26 cellular contexts compared by ENCODE assay signal in the genomic region with DNA sequence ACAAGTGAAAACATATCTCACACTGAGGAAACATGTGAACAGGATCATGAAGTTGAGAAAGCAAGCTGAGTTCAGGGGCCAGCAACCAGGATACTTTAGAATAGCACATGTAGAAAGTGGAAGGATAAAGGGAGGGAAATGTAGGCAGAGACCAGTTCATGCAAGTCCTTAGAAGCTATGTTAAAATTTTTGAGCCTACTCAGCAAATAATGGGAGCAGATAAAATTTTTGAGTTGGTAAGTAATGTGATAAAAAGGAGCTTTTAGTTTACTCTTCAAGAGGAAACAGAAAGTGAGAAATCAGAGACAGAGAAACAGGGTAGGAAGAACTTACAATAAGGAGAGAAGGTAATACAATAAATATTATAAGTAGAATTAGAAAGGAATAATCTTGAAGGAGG.
DNase-seq lines count a peak whose midpoint lies in the region; ATAC-seq, FAIRE-seq and TF ChIP-seq lines count a peak whose summit lies in the region.
"Had no signal": no experiment of that assay in that cellular context is flagged by ENCODE, and none has a peak within 500 bp of the region (broad histone marks: within the 10 kb centered on the region; RNA-seq: fewer than 3 reads in every experiment).

No MANE protein-coding gene starts in this region.

- no peak for TF ChIP-seq RAD21 in HepG2 (CRISPR knock-in tag; IDR thresholded peaks at IDR 0.05)
- no peak for TF ChIP-seq RAD21 in IMR-90 (IDR thresholded peaks at IDR 0.05; ENCODE audit: low read length)

- in situ Hi-C loops in HepG2 (cut with HindIII; ENCODE audit: extremely low pct_ligation_motif_present, low pct_unique_long_range_greater_than_20kb) (no loop called here), IMR-90 (cut with MboI; ENCODE audit: low sequenced_read_pairs) (no loop called here)

- H3K27ac ChIP-seq in HepG2 (ENCODE audit: extremely low read length, insufficient read depth, low read length) (no peak overlapping the region), right lobe of liver (no peak overlapping the region), IMR-90 (ENCODE audit: insufficient read depth, low read length) (no peak overlapping the region), osteoblast (ENCODE audit: low read depth, low read length) (no peak overlapping the region)
- no peak overlapping the region for H3K27ac ChIP-seq in effector memory CD4-positive, alpha-beta T cell (ENCODE audit: insufficient read depth, low read length, poor library complexity, severe bottlenecking)
- H3K27ac ChIP-seq: 22Rv1, BLaER1 had no signal

- no peak overlapping the region for H4K8ac ChIP-seq in IMR-90 (ENCODE audit: low read depth in 2 of 2, low read length in 2 of 2)

- ATAC-seq in HepG2 (no peak), right lobe of liver (no peak), IMR-90 (ENCODE audit: low read depth) (no peak)
- ATAC-seq: GM12878 had no signal

- H3K27ac Mint-ChIP-seq in endothelial cell (ENCODE audit: unreplicated experiment): peak overlapping the region; percentile 9
- H3K27ac Mint-ChIP-seq: CD4-positive, alpha-beta memory T cell; CD4-positive, CD25-positive, alpha-beta regulatory T cell; CD8-positive, alpha-beta memory T cell had no signal

- H3K4me1 ChIP-seq in HepG2 (ENCODE audit: insufficient read depth, low read length) (no peaks in the 10 kb centered on the region), right lobe of liver (no peaks in the 10 kb centered on the region), IMR-90 (ENCODE audit: control insufficient read depth, insufficient read depth, low read length) (peaks cover 2% of the 10 kb centered on the region; the same call in 1 of the 2 replicates), osteoblast (ENCODE audit: insufficient read depth, low read length) (peaks cover 12% of the 10 kb centered on the region)
- H3K4me1 ChIP-seq in effector memory CD4-positive, alpha-beta T cell (ENCODE audit: control insufficient read depth, insufficient read depth, low read length, poor library complexity, severe bottlenecking): no peaks in the 10 kb centered on the region

- H2AK9ac ChIP-seq in IMR-90 (replicated peaks; ENCODE audit: low read depth, low read length, poor library complexity): no peak overlapping the region

- H3K18ac ChIP-seq in IMR-90 (ENCODE audit: low read depth, low read length): no peak overlapping the region

- no peaks in the 10 kb centered on the region for H3K9me1 ChIP-seq in IMR-90 (ENCODE audit: insufficient read depth, low read length)

- H3K79me2 ChIP-seq in HepG2 (ENCODE audit: insufficient read depth, low read length) (no peaks in the 10 kb centered on the region), osteoblast (ENCODE audit: insufficient read depth, low read length) (no peaks in the 10 kb centered on the region)

- no peaks in the 10 kb centered on the region for H3K36me3 Mint-ChIP-seq in endothelial cell (ENCODE audit: low read depth, unreplicated experiment)
- H3K36me3 Mint-ChIP-seq: CD14-positive monocyte; CD4-positive, alpha-beta memory T cell; CD4-positive, CD25-positive, alpha-beta regulatory T cell; CD8-positive, alpha-beta memory T cell had no signal

- H3K27me3 Mint-ChIP-seq in endothelial cell (ENCODE audit: unreplicated experiment): peaks cover 3% of the 10 kb centered on the region
- H3K27me3 Mint-ChIP-seq: CD4-positive, CD25-positive, alpha-beta regulatory T cell had no signal

- no peak overlapping the region for H2BK20ac ChIP-seq in IMR-90 (ENCODE audit: low read depth, low read length)

- CTCF ChIA-PET in HepG2 (lab: Yijun Ruan, JAX; ENCODE audit: low intra/inter-chr PET ratio, low total read pairs): no interaction called here
- CTCF ChIA-PET in IMR-90 (lab: Yijun Ruan, JAX): no interaction called here

- TF ChIP-seq EP300 in HepG2 (IDR thresholded peaks at IDR 0.05; ENCODE audit: low read depth in 2 of 2, low read length in 2 of 2): no peak
- no peak for TF ChIP-seq EP300 in HepG2 (CRISPR knock-in tag; IDR thresholded peaks at IDR 0.05; ENCODE audit: borderline replicate concordance)

- H3K4me1 Mint-ChIP-seq in endothelial cell (ENCODE audit: unreplicated experiment): peaks cover 12% of the 10 kb centered on the region
- H3K4me1 Mint-ChIP-seq: CD14-positive monocyte; CD4-positive, alpha-beta memory T cell; CD4-positive, CD25-positive, alpha-beta regulatory T cell; CD8-positive, alpha-beta memory T cell had no signal

- H2BK15ac ChIP-seq in IMR-90 (ENCODE audit: low read depth, low read length): no peak overlapping the region

- POLR2A ChIA-PET in HepG2 (lab: Yijun Ruan, JAX): no interaction called here
- POLR2A ChIA-PET in IMR-90 (lab: Charles Lee; ENCODE audit: unreplicated experiment): no interaction called here

- DNase-seq in HepG2 (ENCODE audit: low spot score) (no peak), right lobe of liver (no peak), IMR-90 (no peak), endothelial cell (ENCODE audit: low spot score) (no peak), osteoblast (ENCODE audit: insufficient read length, low spot score, missing footprints) (no peak)
- DNase-seq in effector memory CD4-positive, alpha-beta T cell: no peak
- DNase-seq: ACHN; BE2C; C1 segment of cervical spinal cord; CD4-positive, alpha-beta memory T cell; CD4-positive, CD25-positive, alpha-beta regulatory T cell; CD8-positive, alpha-beta memory T cell; COR-L47; DMS 273 treated with DMSO at 0.1 percent for 48 hours; DMS153; DMS53; DMS79; DND-41; EL; GDM1 had no signal

- intact Hi-C loops in HepG2 (cut with micrococcal nuclease; ENCODE audit: unreplicated experiment): no loop called here
- intact Hi-C loops in right lobe of liver (cut with DNase I): no loop called here
- intact Hi-C loops in IMR-90 (cut with micrococcal nuclease): no loop called here

- no peaks in the 10 kb centered on the region for H4K20me1 ChIP-seq in HepG2 (ENCODE audit: insufficient read depth, low read length)
- H4K20me1 ChIP-seq in IMR-90 (ENCODE audit: insufficient read depth, low read length): no peaks in the 10 kb centered on the region
- H4K20me1 ChIP-seq in osteoblast (ENCODE audit: insufficient read depth, low read length): no peaks in the 10 kb centered on the region
- H4K20me1 ChIP-seq: BLaER1 had no signal

- peaks cover 1 to 8% of the 10 kb centered on the region in 2 experiments; a peak in 1 of 5 replicates for H3K27me3 ChIP-seq in HepG2 (ENCODE audit: control insufficient read depth in 1 of 2, insufficient read depth in 2 of 2, low read length in 2 of 2)
- H3K27me3 ChIP-seq in right lobe of liver: no peaks in the 10 kb centered on the region
- H3K27me3 ChIP-seq in IMR-90 (ENCODE audit: control insufficient read depth, insufficient read depth, low read length): no peaks in the 10 kb centered on the region
- no peaks in the 10 kb centered on the region for H3K27me3 ChIP-seq in osteoblast (ENCODE audit: insufficient read depth, low read length)
- no peaks in the 10 kb centered on the region for H3K27me3 ChIP-seq in effector memory CD4-positive, alpha-beta T cell (replicated peaks; ENCODE audit: control insufficient read depth, insufficient read depth, low read length, poor library complexity, severe bottlenecking)
- H3K27me3 ChIP-seq: BE2C, BLaER1 had no signal

- H3K9me3 ChIP-seq in HepG2 (ENCODE audit: low read length) (no peaks in the 10 kb centered on the region), right lobe of liver (no peaks in the 10 kb centered on the region), IMR-90 (ENCODE audit: control insufficient read depth, insufficient read depth, low read length) (no peaks in the 10 kb centered on the region), osteoblast (ENCODE audit: low read depth, low read length) (no peaks in the 10 kb centered on the region)
- no peaks in the 10 kb centered on the region for H3K9me3 ChIP-seq in effector memory CD4-positive, alpha-beta T cell (ENCODE audit: control insufficient read depth, low read length)
- H3K9me3 ChIP-seq: BE2C had no signal

- H3K4me3 Mint-ChIP-seq in endothelial cell (ENCODE audit: unreplicated experiment): no peak overlapping the region
- H3K4me3 Mint-ChIP-seq: CD14-positive monocyte; CD4-positive, alpha-beta memory T cell; CD4-positive, CD25-positive, alpha-beta regulatory T cell; CD8-positive, alpha-beta memory T cell had no signal

- H3K4me2 ChIP-seq in HepG2 (ENCODE audit: low read depth, low read length): no peak overlapping the region
- no peak overlapping the region for H3K4me2 ChIP-seq in IMR-90 (ENCODE audit: low read depth, low read length)
- H3K4me2 ChIP-seq in osteoblast (ENCODE audit: insufficient read depth, low read length): no peak overlapping the region
- H3K4me2 ChIP-seq: BLaER1 had no signal

- dilution Hi-C loops in IMR-90 (cut with HindIII; ENCODE audit: low sequenced_read_pairs, unreplicated experiment): no loop called here

- H2BK5ac ChIP-seq in IMR-90 (ENCODE audit: low read depth, low read length, poor library complexity, severe bottlenecking): no peak overlapping the region

- no peak overlapping the region for H2BK120ac ChIP-seq in IMR-90 (ENCODE audit: low read depth, low read length)

- H3K9me3 Mint-ChIP-seq in endothelial cell (ENCODE audit: unreplicated experiment): no peaks in the 10 kb centered on the region

- H4K5ac ChIP-seq in IMR-90 (ENCODE audit: low read depth, low read length): no peak overlapping the region

- H3K14ac ChIP-seq in IMR-90 (replicated peaks; ENCODE audit: low read depth, low read length): no peak overlapping the region

- BruUV-seq in HepG2 (replicated peaks; lab: Mats Ljungman, UMichigan): no TSS peak
- no TSS peak for BruUV-seq in IMR-90 (replicated peaks; lab: Mats Ljungman, UMichigan)

- H2AFZ ChIP-seq in HepG2 (ENCODE audit: low read length) (no peak overlapping the region), IMR-90 (replicated peaks; ENCODE audit: low read length, poor library complexity) (no peak overlapping the region), osteoblast (ENCODE audit: low read length) (no peak overlapping the region)

- TF ChIP-seq POLR2A in HepG2 (IDR thresholded peaks at IDR 0.05; ENCODE audit: insufficient read depth in 1 of 2, low read depth in 2 of 2, low read length in 2 of 2): no peak
- TF ChIP-seq POLR2A in right lobe of liver (IDR thresholded peaks at IDR 0.05): no peak
- TF ChIP-seq POLR2A in IMR-90 (IDR thresholded peaks at IDR 0.05; ENCODE audit: low read depth, low read length): no peak

- no peaks in the 10 kb centered on the region for H3K36me3 ChIP-seq in HepG2 (replicated peaks in 1 of 2; ENCODE audit: control insufficient read depth in 1 of 2, insufficient read depth in 2 of 2, low read length in 2 of 2)
- no peaks in the 10 kb centered on the region for H3K36me3 ChIP-seq in right lobe of liver
- no peaks in the 10 kb centered on the region for H3K36me3 ChIP-seq in IMR-90 (ENCODE audit: control insufficient read depth, insufficient read depth, low read length)
- no peaks in the 10 kb centered on the region for H3K36me3 ChIP-seq in osteoblast (ENCODE audit: insufficient read depth, low read length)
- H3K36me3 ChIP-seq in effector memory CD4-positive, alpha-beta T cell (ENCODE audit: control insufficient read depth, insufficient read depth, low read length): no peaks in the 10 kb centered on the region
- H3K36me3 ChIP-seq: BE2C, BLaER1 had no signal

- H4K91ac ChIP-seq in IMR-90 (ENCODE audit: insufficient read depth, low read depth, low read length): no peak overlapping the region

- no peak for FAIRE-seq in HepG2 (lab: Jason Lieb, UNC)
- FAIRE-seq: GM12878, GM12892, GM18507 had no signal

- H3K4me3 ChIP-seq in HepG2 (replicated peaks in 1 of 3; ENCODE audit: insufficient read depth in 1 of 3, low read depth in 2 of 3, low read length in 3 of 3): no peak overlapping the region
- no peak overlapping the region for H3K4me3 ChIP-seq in right lobe of liver
- H3K4me3 ChIP-seq in IMR-90 (ENCODE audit: insufficient read depth, low read depth, low read length): no peak overlapping the region
- no peak overlapping the region for H3K4me3 ChIP-seq in osteoblast (ENCODE audit: insufficient read depth, low read length)
- H3K4me3 ChIP-seq in effector memory CD4-positive, alpha-beta T cell (ENCODE audit: insufficient read depth, low read depth, low read length, poor library complexity, severe bottlenecking): no peak overlapping the region
- H3K4me3 ChIP-seq: BLaER1, GM12878 had no signal

- no peaks in the 10 kb centered on the region for H3K79me1 ChIP-seq in IMR-90 (ENCODE audit: low read depth in 1 of 2, low read length in 2 of 2)

- H2AK5ac ChIP-seq in IMR-90 (ENCODE audit: low read depth, low read length): no peak overlapping the region

- H3K56ac ChIP-seq in IMR-90 (ENCODE audit: extremely low read depth, insufficient read depth, low read length): no peak overlapping the region

- H3K9ac ChIP-seq in HepG2 (ENCODE audit: insufficient read depth, low read depth, low read length) (no peak overlapping the region), IMR-90 (ENCODE audit: low read depth, low read length) (no peak overlapping the region)
- H3K9ac ChIP-seq: BLaER1 had no signal

- H3K4ac ChIP-seq in IMR-90 (ENCODE audit: low read depth, low read length): no peak overlapping the region

- H3K23ac ChIP-seq in IMR-90 (ENCODE audit: low read depth, low read length): no peak overlapping the region

- no peak for TF ChIP-seq CTCF in HepG2 (CRISPR knock-in tag; IDR thresholded peaks at IDR 0.05)
- TF ChIP-seq CTCF in right lobe of liver (IDR thresholded peaks at IDR 0.05): no peak
- TF ChIP-seq CTCF in IMR-90 (conservative IDR thresholded peaks at IDR 0.05; ENCODE audit: low read depth, low read length): no peak
- no peak for TF ChIP-seq CTCF in endothelial cell (IDR thresholded peaks at IDR 0.05; ENCODE audit: unreplicated experiment)
- TF ChIP-seq CTCF in osteoblast (IDR thresholded peaks at IDR 0.05; ENCODE audit: extremely low read depth, low read depth, low read length): no peak
